In the genomic region with DNA sequence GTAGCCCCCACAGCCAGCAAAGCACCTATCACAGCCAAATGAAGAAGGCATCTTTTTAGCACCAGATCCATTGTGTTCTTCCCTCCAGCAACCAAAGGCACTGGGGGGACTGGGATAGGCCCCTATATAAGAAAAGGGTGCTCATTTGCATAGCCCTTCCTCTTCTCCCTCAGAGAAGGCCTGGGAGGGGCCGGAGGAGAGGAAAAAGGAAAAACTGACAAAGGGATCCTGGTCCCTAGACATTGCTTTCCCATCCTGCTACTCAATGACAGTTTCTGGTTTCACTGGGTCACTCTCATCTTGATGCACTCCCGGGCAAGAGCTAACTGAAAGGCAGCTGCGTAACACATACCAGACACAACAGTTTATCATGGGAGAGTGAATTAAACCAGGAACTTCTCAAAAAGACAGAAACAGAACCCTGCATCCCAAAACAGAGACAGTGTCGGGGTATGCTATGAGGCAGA, we compare ENCODE assay signal across 8 cellular contexts. TPM values are rescaled to one million over a fixed set of nuclear protein-coding genes. Genes with fewer than 3 reads are reported as not detected.
DNase-seq lines count a peak whose midpoint lies in the region; ATAC-seq and TF ChIP-seq lines count a peak whose summit lies in the region.

Gene PMEL, minus strand, starts transcription at position 102 of the 467 bp plus-strand sequence. Its CDS starts 31 bp downstream, at position 71.

- ATAC-seq in GM21619 (IDR thresholded peaks at IDR 0.05; ENCODE audit: unreplicated experiment) (peak; percentile 2), RWPE2 (ENCODE audit: low read depth) (no peak), esophagus mucosa (peak; percentile 14), HG03196 (IDR thresholded peaks at IDR 0.05; ENCODE audit: unreplicated experiment) (no peak), HG02798 (IDR thresholded peaks at IDR 0.05; ENCODE audit: poor library complexity, unreplicated experiment) (no peak)

- H3K9me3 ChIP-seq in RWPE2 (ENCODE audit: severe bottlenecking) = no peaks in the 10 kb centered on the region

- peaks cover 24% of the 10 kb centered on the region for H3K36me3 ChIP-seq in RWPE2 (ENCODE audit: low read depth)

- TF ChIP-seq CTCF in RWPE2 (IDR thresholded peaks at IDR 0.05; ENCODE audit: poor library complexity, severe bottlenecking) (no peak), nephron progenitor cell (IDR thresholded peaks at IDR 0.05) (no peak)

- peaks cover 11% of the 10 kb centered on the region for H3K36me3 Mint-ChIP-seq in nephron progenitor cell (ENCODE audit: low read depth)

- peak within 1 kb of the TSS; percentile 92 for H3K4me3 ChIP-seq in RWPE2 (ENCODE audit: severe bottlenecking)

- H3K9me3 Mint-ChIP-seq in nephron progenitor cell = no peaks in the 10 kb centered on the region

- H3K4me1 ChIP-seq in RWPE2 (ENCODE audit: insufficient read depth, poor library complexity, severe bottlenecking) = peaks cover 9% of the 10 kb centered on the region

- peak within 1 kb of the TSS; percentile 99 for H3K4me3 Mint-ChIP-seq in nephron progenitor cell

- peaks cover 45% of the 10 kb centered on the region for H3K4me1 Mint-ChIP-seq in nephron progenitor cell

- H3K27me3 ChIP-seq in RWPE2 (ENCODE audit: insufficient read depth, poor library complexity, severe bottlenecking) = no peaks in the 10 kb centered on the region

- DNase-seq in RWPE2 (ENCODE audit: low spot score) (no peak), nephron progenitor cell (peak; percentile 18), activated gamma-delta T cell treated with Interleukin-2 at 50 U/mL for 16 hours (no peak)
- DNase-seq in stimulated activated CD4-positive, alpha-beta T cell treated with anti-CD3 and anti-CD28 coated beads, Interleukin-2, amount 100 ng/mL, for 48 hours = no peak

- peak within 1 kb of the TSS; percentile 57 for H3K27ac ChIP-seq in RWPE2 (ENCODE audit: poor library complexity, severe bottlenecking)

- peaks cover 2% of the 10 kb centered on the region for H3K27me3 Mint-ChIP-seq in nephron progenitor cell (ENCODE audit: low read depth, poor library complexity)

- peak within 1 kb of the TSS; percentile 95 for H3K27ac Mint-ChIP-seq in nephron progenitor cell

RNA-seq across cellular contexts. Expression of gene PMEL, which starts in this region (rescaled TPM):
- total RNA-seq in esophagus mucosa = 0.52 TPM

Comparison
In these comparisons a context has a peak if more than half of its experiments do, and no peak if none do; other contexts are left out.
1. Peak in ATAC-seq in esophagus mucosa; RNA of the gene not detected or under 1 TPM.